8 cellular contexts compared by ENCODE assay signal in genomic region chr1:36172983-36173382, GRCh38. TPM values are rescaled to one million over a fixed set of nuclear protein-coding genes. Genes with fewer than 3 reads are reported as not detected.
DNase-seq lines count a peak whose midpoint lies in the region; TF ChIP-seq lines count a peak whose summit lies in the region.
"Had no signal": no experiment of that assay in that cellular context is flagged by ENCODE, and none has a peak within 500 bp of the region (broad histone marks: within the 10 kb centered on the region; RNA-seq: fewer than 3 reads in every experiment).

No MANE protein-coding gene starts in this region.

- no peaks in the 10 kb centered on the region for H3K27me3 Mint-ChIP-seq in activated CD4-positive, alpha-beta T cell treated with anti-CD3 and anti-CD28 coated beads, Interleukin-2, amount 10 ng/mL, durations not matched to agents 7 days and 5 days

- H3K4me1 ChIP-seq in esophagus muscularis mucosa: peaks cover 79 to 94% (median 85%) of the 10 kb centered on the region in 4 donors

- H3K4me1 Mint-ChIP-seq in activated CD4-positive, alpha-beta T cell treated with anti-CD3 and anti-CD28 coated beads, Interleukin-2, amount 10 ng/mL, durations not matched to agents 7 days and 5 days: peaks cover 8% of the 10 kb centered on the region

- H3K4me3 Mint-ChIP-seq in activated CD4-positive, alpha-beta T cell treated with anti-CD3 and anti-CD28 coated beads, Interleukin-2, amount 10 ng/mL, durations not matched to agents 7 days and 5 days: no peak overlapping the region

- 89% methylated on average over 2 of the region's 2 CpGs for WGBS in esophagus muscularis mucosa

- TF ChIP-seq POLR2A in esophagus muscularis mucosa (IDR thresholded peaks at IDR 0.05; ENCODE audit: low read depth): no peak

- no peaks in the 10 kb centered on the region for H3K27me3 ChIP-seq in esophagus muscularis mucosa
- H3K27me3 ChIP-seq: pancreas had no signal

- POLR2A ChIA-PET in activated CD4-positive, alpha-beta T cell treated with anti-CD3 and anti-CD28 coated beads, Interleukin-2, amount 10 ng/mL, durations not matched to agents 7 days and 5 days (lab: Charles Lee): no interaction called here

- TF ChIP-seq CTCF in esophagus muscularis mucosa (IDR thresholded peaks at IDR 0.05): no peak

- H3K36me3 Mint-ChIP-seq in activated CD4-positive, alpha-beta T cell treated with anti-CD3 and anti-CD28 coated beads, Interleukin-2, amount 10 ng/mL, durations not matched to agents 7 days and 5 days (ENCODE audit: low read depth): peaks cover 53% of the 10 kb centered on the region

- no peak overlapping the region for H3K27ac Mint-ChIP-seq in activated CD4-positive, alpha-beta T cell treated with anti-CD3 and anti-CD28 coated beads, Interleukin-2, amount 10 ng/mL, durations not matched to agents 7 days and 5 days

- TF ChIP-seq EP300 in esophagus muscularis mucosa (IDR thresholded peaks at IDR 0.05): no peak

- CTCF ChIA-PET in activated CD4-positive, alpha-beta T cell treated with anti-CD3 and anti-CD28 coated beads, Interleukin-2, amount 10 ng/mL, durations not matched to agents 7 days and 5 days (lab: Charles Lee): interaction anchor here (1.2 kb wide), 2 partner anchors 10 to 12 kb away, joined by 3 read pairs; no protein-coding TSS in a partner anchor

- peak overlapping the region; percentile 32 to 44 (median 37) for H3K27ac ChIP-seq in esophagus muscularis mucosa (replicated peaks in 1 of 4)
- H3K27ac ChIP-seq: pancreas had no signal

- peak; percentile 47 for DNase-seq in GM03348 (ENCODE audit: low spot score)
- DNase-seq in RPMI7951 (ENCODE audit: low read depth): peak; percentile 69
- DNase-seq in esophagus muscularis mucosa (ENCODE audit: extremely low spot score): no peak
- DNase-seq in skeletal muscle cell (ENCODE audit: low read depth): peak; percentile 32
- DNase-seq in NCI-H1694 (lab: John Stamatoyannopoulos, UW): no peak
- no peak for DNase-seq in NCI-H187 (lab: John Stamatoyannopoulos, UW)
- DNase-seq in activated CD4-positive, alpha-beta T cell treated with anti-CD3 and anti-CD28 coated beads, Interleukin-2, amount 10 ng/mL, durations not matched to agents 7 days and 5 days: no peak
- DNase-seq: pancreas had no signal

- peaks cover 63 to 81% (median 77%) of the 10 kb centered on the region in 4 donors for H3K36me3 ChIP-seq in esophagus muscularis mucosa

- H3K9me3 ChIP-seq in esophagus muscularis mucosa: no peaks in the 10 kb centered on the region
- H3K9me3 ChIP-seq: pancreas had no signal

- no peaks in the 10 kb centered on the region for H3K9me3 Mint-ChIP-seq in activated CD4-positive, alpha-beta T cell treated with anti-CD3 and anti-CD28 coated beads, Interleukin-2, amount 10 ng/mL, durations not matched to agents 7 days and 5 days

- intact Hi-C loops in esophagus muscularis mucosa (cut with DNase I): no loop called here

- H3K4me3 ChIP-seq in esophagus muscularis mucosa (no peak overlapping the region), skeletal muscle cell (ENCODE audit: low read depth, low read length) (no peak overlapping the region)
- H3K4me3 ChIP-seq: pancreas had no signal

RNA-seq across cellular contexts. Expression of gene MAP7D1, which starts 17.0 kb away (rescaled TPM):
- 82.4 and 107 TPM in 2 replicates for total RNA-seq in RPMI7951 (2014; rRNA removed; shearing (Covaris generic))
- 100 to 1,000 TPM; 162 to 263 (median 225) TPM for total RNA-seq in esophagus muscularis mucosa
- total RNA-seq in activated CD4-positive, alpha-beta T cell treated with anti-CD3 and anti-CD28 coated beads, Interleukin-2, amount 10 ng/mL, durations not matched to agents 7 days and 5 days: 100 to 1,000 TPM; 209 to 226 TPM

RNA-seq across cellular contexts. Expression of gene TRAPPC3, which starts 23.7 kb away (rescaled TPM):
- total RNA-seq in RPMI7951 (2014; rRNA removed; shearing (Covaris generic)): 78.2 and 125 TPM in 2 replicates
- total RNA-seq in esophagus muscularis mucosa: 100 to 1,000 TPM in 3 of 4 donors, 10 to 100 TPM in 1; 97.9 to 164 (median 122) TPM
- 10 to 100 TPM; 57.5 to 59.3 TPM for total RNA-seq in activated CD4-positive, alpha-beta T cell treated with anti-CD3 and anti-CD28 coated beads, Interleukin-2, amount 10 ng/mL, durations not matched to agents 7 days and 5 days

RNA-seq across cellular contexts. Expression of gene COL8A2, which starts 48.0 kb away (rescaled TPM):
- total RNA-seq in RPMI7951 (2014; rRNA removed; shearing (Covaris generic)): 0.88 and 0.96 TPM in 2 replicates
- 10 to 100 TPM; 20.7 to 57.4 (median 34.7) TPM for total RNA-seq in esophagus muscularis mucosa
- not detected for total RNA-seq in activated CD4-positive, alpha-beta T cell treated with anti-CD3 and anti-CD28 coated beads, Interleukin-2, amount 10 ng/mL, durations not matched to agents 7 days and 5 days

RNA-seq across cellular contexts. Expression of gene THRAP3, which starts 51.3 kb away (rescaled TPM):
- 62.0 and 75.0 TPM in 2 replicates for total RNA-seq in RPMI7951 (2014; rRNA removed; shearing (Covaris generic))
- total RNA-seq in esophagus muscularis mucosa: 100 to 1,000 TPM in 2 of 4 donors, 10 to 100 TPM in 2; 90.3 to 116 (median 104) TPM
- total RNA-seq in activated CD4-positive, alpha-beta T cell treated with anti-CD3 and anti-CD28 coated beads, Interleukin-2, amount 10 ng/mL, durations not matched to agents 7 days and 5 days: 100 to 1,000 TPM; 142 to 167 TPM

Comparison
In these comparisons a context has a peak if more than half of its experiments do, and no peak if none do; other contexts are left out.
1. DNase-seq: peak in GM03348 (single experiment), RPMI7951 (single experiment) and skeletal muscle cell (single experiment); none in esophagus muscularis mucosa (single experiment), NCI-H1694 (single experiment), NCI-H187 (0 of 2) and activated CD4-positive, alpha-beta T cell treated with anti-CD3 and anti-CD28 coated beads, Interleukin-2, amount 10 ng/mL, durations not matched to agents 7 days and 5 days (single experiment).
2. RNA of gene COL8A2, which starts 48.0 kb away (total RNA-seq): 20.7 to 57.4 TPM in esophagus muscularis mucosa; 0.88 to 0.96 TPM in RPMI7951 and not detected in activated CD4-positive, alpha-beta T cell treated with anti-CD3 and anti-CD28 coated beads, Interleukin-2, amount 10 ng/mL, durations not matched to agents 7 days and 5 days; every median in the first group is over 10 times any median in the second.